Comparison of ENCODE assay signal across 14 cellular contexts in the genomic region with DNA sequence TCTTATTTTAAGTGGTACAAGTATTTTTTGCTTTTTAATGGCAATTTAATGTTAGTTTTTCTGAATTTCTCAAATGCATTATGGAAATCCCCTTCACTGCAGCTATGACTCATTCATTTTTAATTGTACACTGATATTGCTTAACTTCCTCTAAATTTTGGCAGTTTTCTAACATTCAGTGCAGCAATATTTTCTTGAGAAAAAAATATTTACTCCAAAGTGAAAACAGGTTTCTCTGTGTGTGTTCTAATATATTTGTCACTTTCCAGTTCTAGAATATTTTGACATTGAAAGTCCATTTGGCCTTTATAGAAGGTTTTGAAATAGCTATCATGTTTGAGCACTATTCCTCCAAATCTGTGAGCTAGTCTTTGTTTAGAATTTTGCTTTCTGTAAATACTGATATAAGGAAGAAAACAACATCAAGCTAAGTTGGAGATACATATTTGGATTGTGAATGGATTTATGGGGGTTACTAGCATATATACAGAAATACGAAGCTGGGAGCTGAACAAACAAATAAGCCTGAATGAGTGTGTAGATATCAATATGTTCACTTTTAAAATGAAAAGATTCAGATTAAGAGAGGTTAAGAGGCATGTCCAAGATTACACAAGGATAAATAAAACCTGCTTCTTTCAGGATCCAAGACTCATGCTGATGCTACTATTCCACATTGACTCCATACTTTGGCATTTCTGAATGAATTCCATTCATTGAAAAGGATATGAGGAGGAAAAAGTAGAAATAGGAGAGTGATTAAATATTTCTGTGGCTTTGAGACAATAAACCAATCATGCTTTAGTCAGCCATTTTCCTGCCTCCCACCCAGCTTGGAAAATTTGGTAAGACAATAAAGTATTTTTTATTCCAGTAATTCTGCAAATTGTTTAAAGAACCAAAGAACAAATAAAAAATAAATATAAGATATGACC. TPM values are rescaled to one million over a fixed set of nuclear protein-coding genes. Genes with fewer than 3 reads are reported as not detected.
DNase-seq lines count a peak whose midpoint lies in the region; ATAC-seq and TF ChIP-seq lines count a peak whose summit lies in the region.
"Had no signal": no experiment of that assay in that cellular context is flagged by ENCODE, and none has a peak within 500 bp of the region (broad histone marks: within the 10 kb centered on the region; RNA-seq: fewer than 3 reads in every experiment).

No MANE protein-coding gene starts in this region.

- intact Hi-C loops in mammary epithelial cell (cut with micrococcal nuclease) = no loop called here

- no peak overlapping the region for H3K27ac Mint-ChIP-seq in progenitor cell of endocrine pancreas
- H3K27ac Mint-ChIP-seq: CD8-positive, alpha-beta T cell; GM23338 had no signal

- BruUV-seq in mammary epithelial cell (replicated peaks; lab: Mats Ljungman, UMichigan) = no TSS peak

- no peak overlapping the region for H3K4me3 Mint-ChIP-seq in progenitor cell of endocrine pancreas (ENCODE audit: low read depth)
- H3K4me3 Mint-ChIP-seq: CD8-positive, alpha-beta T cell; GM23338; neural crest cell had no signal

- dilution Hi-C loops in mammary epithelial cell (cut with HindIII; ENCODE audit: low sequenced_read_pairs) = no loop called here

- peaks cover 4% of the 10 kb centered on the region for H3K9me3 ChIP-seq in mammary epithelial cell (replicated peaks; ENCODE audit: insufficient read depth, low read length)
- H3K9me3 ChIP-seq: adrenal gland had no signal

- H3K27me3 ChIP-seq in mammary epithelial cell (ENCODE audit: insufficient read depth, low read length) = no peaks in the 10 kb centered on the region
- H3K27me3 ChIP-seq: adrenal gland had no signal

- H3K27me3 Mint-ChIP-seq in progenitor cell of endocrine pancreas = no peaks in the 10 kb centered on the region

- CTCF ChIA-PET in mammary epithelial cell (lab: Charles Lee; ENCODE audit: low non-redundant PET) = no interaction called here

- 57% methylated on average over 1 of the region's 1 CpG for WGBS in mammary epithelial cell (ENCODE audit: low coverage, missing lambda C conversion rate)

- no peaks in the 10 kb centered on the region for H3K79me2 ChIP-seq in mammary epithelial cell (ENCODE audit: insufficient read depth, low read length)

- peak overlapping the region; percentile 53 for H3K4me2 ChIP-seq in mammary epithelial cell (ENCODE audit: insufficient read depth, low read depth, low read length)
- H3K4me2 ChIP-seq: GM23338 had no signal

- in situ Hi-C loops in mammary epithelial cell (cut with MboI; ENCODE audit: low sequenced_read_pairs in 2 of 2) = no loop called here

- no peak overlapping the region for H3K9ac ChIP-seq in mammary epithelial cell (ENCODE audit: insufficient read depth, low read length)

- no peaks in the 10 kb centered on the region for H3K36me3 ChIP-seq in mammary epithelial cell (ENCODE audit: insufficient read depth, low read length)
- H3K36me3 ChIP-seq: adrenal gland had no signal

- H3K4me1 Mint-ChIP-seq in progenitor cell of endocrine pancreas (ENCODE audit: low read depth) = peaks cover 3% of the 10 kb centered on the region
- H3K4me1 Mint-ChIP-seq: GM23338, neural crest cell had no signal

- ATAC-seq in HG03565 (IDR thresholded peaks at IDR 0.05; ENCODE audit: unreplicated experiment) (no peak), GM21367 (IDR thresholded peaks at IDR 0.05; ENCODE audit: unreplicated experiment) (no peak)
- ATAC-seq: CD8-positive, alpha-beta T cell; GM23338 had no signal

- peak; percentile 44 for DNase-seq in AG08396 (ENCODE audit: low spot score)
- DNase-seq in Kasumi-1 (lab: John Stamatoyannopoulos, UW) = peak; percentile 40 to 41
- DNase-seq in mammary epithelial cell = peak; percentile 51
- peak; percentile 20 for DNase-seq in kidney glomerular epithelial cell (lab: John Stamatoyannopoulos, UW)
- no peak for DNase-seq in caudate nucleus (lab: John Stamatoyannopoulos, UW)
- no peak for DNase-seq in progenitor cell of endocrine pancreas (ENCODE audit: low spot score, unreplicated experiment)
- DNase-seq: activated CD4-positive, alpha-beta T cell treated with anti-CD3 and anti-CD28 coated beads, Interleukin-2, amount 50 U/mL, for 48 hours; adrenal gland; CD8-positive, alpha-beta T cell; NCI-H2081 had no signal

- TF ChIP-seq CTCF in mammary epithelial cell (conservative IDR thresholded peaks at IDR 0.05 in 1 of 2, IDR thresholded peaks at IDR 0.05 in 1 of 2; ENCODE audit: extremely low read depth in 1 of 2, insufficient read depth in 1 of 2, low read depth in 1 of 2, low read length in 2 of 2) (no peak), progenitor cell of endocrine pancreas (IDR thresholded peaks at IDR 0.05; ENCODE audit: unreplicated experiment) (no peak)

- H3K4me3 ChIP-seq in mammary epithelial cell (replicated peaks in 1 of 3; ENCODE audit: insufficient read depth in 1 of 3, low read depth in 2 of 3, low read length in 3 of 3) = no peak overlapping the region
- H3K4me3 ChIP-seq: adrenal gland, GM23338 had no signal

- H3K4me1 ChIP-seq in mammary epithelial cell (ENCODE audit: insufficient read depth, low read length) = peaks cover 37% of the 10 kb centered on the region

- peaks cover 7% of the 10 kb centered on the region for H3K9me3 Mint-ChIP-seq in progenitor cell of endocrine pancreas (ENCODE audit: low read depth)

- H2AFZ ChIP-seq in mammary epithelial cell (ENCODE audit: low read depth, low read length) = no peak overlapping the region
- H2AFZ ChIP-seq: GM23338 had no signal

- H3K36me3 Mint-ChIP-seq in progenitor cell of endocrine pancreas (ENCODE audit: insufficient read depth) = no peaks in the 10 kb centered on the region
- H3K36me3 Mint-ChIP-seq: CD8-positive, alpha-beta T cell had no signal

- H3K27ac ChIP-seq in mammary epithelial cell (ENCODE audit: insufficient read depth, low read depth, low read length) (peak overlapping the region; percentile 60), caudate nucleus (ENCODE audit: low read depth, low read length) (no peak overlapping the region)

- no peaks in the 10 kb centered on the region for H4K20me1 ChIP-seq in mammary epithelial cell (ENCODE audit: insufficient read depth, low read length)

RNA-seq across cellular contexts. Expression of gene SLIT2, which starts 57.4 kb away (rescaled TPM):
- 1 to 10 TPM in 1 of 2 donors, under 1 TPM in 1; 0.17 to 4.2 TPM for total RNA-seq in mammary epithelial cell
- polyA plus RNA-seq in mammary epithelial cell = 1.9 TPM
- 4.9 TPM for polyA minus RNA-seq in mammary epithelial cell
- total RNA-seq in progenitor cell of endocrine pancreas = 11.6 and 13.1 TPM in 2 replicates
- total RNA-seq: CD8-positive, alpha-beta T cell had no signal

Comparison
In these comparisons a context has a peak if more than half of its experiments do, and no peak if none do; other contexts are left out.
1. DNase-seq: peak in AG08396 (single experiment), Kasumi-1 (2 of 2), mammary epithelial cell (single experiment) and kidney glomerular epithelial cell (single experiment); none in caudate nucleus (0 of 61) and progenitor cell of endocrine pancreas (single experiment).